Comparison of ENCODE assay signal across 1 cellular context in the genomic region with DNA sequence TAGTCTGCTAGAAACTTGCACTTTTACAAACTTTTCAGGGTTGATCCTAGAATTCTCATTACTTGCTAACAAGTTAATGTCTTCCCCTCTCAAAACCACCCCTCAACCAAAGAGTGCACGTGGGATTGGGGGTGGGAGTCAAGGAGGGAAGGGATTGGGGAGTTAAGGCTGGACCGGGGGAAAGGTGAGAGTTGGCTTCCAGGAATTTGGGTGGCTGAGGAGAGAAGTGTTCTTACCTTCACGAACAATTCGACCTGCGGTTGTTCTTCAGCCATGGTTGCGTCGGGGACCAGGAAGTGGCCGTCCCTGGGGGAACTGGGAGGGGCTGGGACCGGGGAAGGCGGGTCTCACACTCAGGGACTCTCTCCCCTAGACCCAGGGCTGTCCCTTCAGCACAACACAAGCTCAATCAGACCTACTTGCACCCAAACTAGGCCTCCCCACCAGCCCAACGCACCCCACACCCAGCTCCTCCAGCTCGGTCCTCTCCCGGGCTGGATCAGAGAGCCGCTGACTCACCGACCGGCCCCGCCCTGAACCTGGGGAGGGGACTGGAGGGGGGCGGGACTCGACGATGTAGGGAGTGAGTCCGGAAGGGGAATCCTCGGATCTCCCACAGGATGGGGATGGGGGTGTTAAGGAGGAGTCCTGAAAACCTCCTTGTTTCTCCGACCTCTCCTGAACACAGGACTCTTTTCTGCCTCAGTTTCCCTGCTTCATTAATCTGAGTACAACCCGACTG.
TF ChIP-seq lines count a peak whose summit lies in the region.

A gene (minus strand): TSS at position 505 of the 742 bp plus-strand sequence. CDS start 230 bp downstream, at position 275.

TF ChIP-seq in HepG2, 621 proteins besides CTCF, POLR2A, EP300 and RAD21 (continued from another document and continues in another):
- TF ChIP-seq, protein P1, sequence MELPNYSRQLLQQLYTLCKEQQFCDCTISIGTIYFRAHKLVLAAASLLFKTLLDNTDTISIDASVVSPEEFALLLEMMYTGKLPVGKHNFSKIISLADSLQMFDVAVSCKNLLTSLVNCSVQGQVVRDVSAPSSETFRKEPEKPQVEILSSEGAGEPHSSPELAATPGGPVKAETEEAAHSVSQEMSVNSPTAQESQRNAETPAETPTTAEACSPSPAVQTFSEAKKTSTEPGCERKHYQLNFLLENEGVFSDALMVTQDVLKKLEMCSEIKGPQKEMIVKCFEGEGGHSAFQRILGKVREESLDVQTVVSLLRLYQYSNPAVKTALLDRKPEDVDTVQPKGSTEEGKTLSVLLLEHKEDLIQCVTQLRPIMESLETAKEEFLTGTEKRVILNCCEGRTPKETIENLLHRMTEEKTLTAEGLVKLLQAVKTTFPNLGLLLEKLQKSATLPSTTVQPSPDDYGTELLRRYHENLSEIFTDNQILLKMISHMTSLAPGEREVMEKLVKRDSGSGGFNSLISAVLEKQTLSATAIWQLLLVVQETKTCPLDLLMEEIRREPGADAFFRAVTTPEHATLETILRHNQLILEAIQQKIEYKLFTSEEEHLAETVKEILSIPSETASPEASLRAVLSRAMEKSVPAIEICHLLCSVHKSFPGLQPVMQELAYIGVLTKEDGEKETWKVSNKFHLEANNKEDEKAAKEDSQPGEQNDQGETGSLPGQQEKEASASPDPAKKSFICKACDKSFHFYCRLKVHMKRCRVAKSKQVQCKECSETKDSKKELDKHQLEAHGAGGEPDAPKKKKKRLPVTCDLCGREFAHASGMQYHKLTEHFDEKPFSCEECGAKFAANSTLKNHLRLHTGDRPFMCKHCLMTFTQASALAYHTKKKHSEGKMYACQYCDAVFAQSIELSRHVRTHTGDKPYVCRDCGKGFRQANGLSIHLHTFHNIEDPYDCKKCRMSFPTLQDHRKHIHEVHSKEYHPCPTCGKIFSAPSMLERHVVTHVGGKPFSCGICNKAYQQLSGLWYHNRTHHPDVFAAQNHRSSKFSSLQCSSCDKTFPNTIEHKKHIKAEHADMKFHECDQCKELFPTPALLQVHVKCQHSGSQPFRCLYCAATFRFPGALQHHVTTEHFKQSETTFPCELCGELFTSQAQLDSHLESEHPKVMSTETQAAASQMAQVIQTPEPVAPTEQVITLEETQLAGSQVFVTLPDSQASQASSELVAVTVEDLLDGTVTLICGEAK (IDR thresholded peaks at IDR 0.05) = no peak
- TF ChIP-seq, protein P1 (CRISPR knock-in tag; IDR thresholded peaks at IDR 0.05) = peak; percentile 67
- TF ChIP-seq NFKB2 (CRISPR knock-in tag; IDR thresholded peaks at IDR 0.05; ENCODE audit: borderline replicate concordance) (peak; percentile 84; the same call in 1 of the 2 replicates), RARA (CRISPR knock-in tag; IDR thresholded peaks at IDR 0.05) (peak; percentile 68), KLF11 (CRISPR knock-in tag; IDR thresholded peaks at IDR 0.05) (peak; percentile 76; the same call in 1 of the 2 replicates), ETV6 (CRISPR knock-in tag; conservative IDR thresholded peaks at IDR 0.05) (peak; percentile 83), ZNF251 (CRISPR knock-in tag; IDR thresholded peaks at IDR 0.05) (no peak), SIX1 (CRISPR knock-in tag; IDR thresholded peaks at IDR 0.05; ENCODE audit: borderline replicate concordance) (0 out of 2 replicates have a peak, but pooled peaks have one; percentile 24), HNF4G (IDR thresholded peaks at IDR 0.05; ENCODE audit: borderline replicate concordance, low read depth, low read length) (peak; percentile 36; the same call in 1 of the 2 replicates), HNF4G (CRISPR knock-in tag; IDR thresholded peaks at IDR 0.05; ENCODE audit: borderline replicate concordance, low read depth) (peak; percentile 65; the same call in 1 of the 2 replicates), ZNF674 (CRISPR knock-in tag; IDR thresholded peaks at IDR 0.05; ENCODE audit: low read depth) (no peak), BCL6 (CRISPR knock-in tag; IDR thresholded peaks at IDR 0.05) (peak; percentile 69), ZNF607 (CRISPR knock-in tag; IDR thresholded peaks at IDR 0.05; ENCODE audit: borderline replicate concordance) (no peak; the same call in none of the 2 replicates), TGIF2 (CRISPR knock-in tag; IDR thresholded peaks at IDR 0.05) (peak; percentile 91), ZNF619 (CRISPR knock-in tag; IDR thresholded peaks at IDR 0.05) (0 out of 2 replicates have a peak, but pooled peaks have one; percentile 43)
- TF ChIP-seq, protein P2, sequence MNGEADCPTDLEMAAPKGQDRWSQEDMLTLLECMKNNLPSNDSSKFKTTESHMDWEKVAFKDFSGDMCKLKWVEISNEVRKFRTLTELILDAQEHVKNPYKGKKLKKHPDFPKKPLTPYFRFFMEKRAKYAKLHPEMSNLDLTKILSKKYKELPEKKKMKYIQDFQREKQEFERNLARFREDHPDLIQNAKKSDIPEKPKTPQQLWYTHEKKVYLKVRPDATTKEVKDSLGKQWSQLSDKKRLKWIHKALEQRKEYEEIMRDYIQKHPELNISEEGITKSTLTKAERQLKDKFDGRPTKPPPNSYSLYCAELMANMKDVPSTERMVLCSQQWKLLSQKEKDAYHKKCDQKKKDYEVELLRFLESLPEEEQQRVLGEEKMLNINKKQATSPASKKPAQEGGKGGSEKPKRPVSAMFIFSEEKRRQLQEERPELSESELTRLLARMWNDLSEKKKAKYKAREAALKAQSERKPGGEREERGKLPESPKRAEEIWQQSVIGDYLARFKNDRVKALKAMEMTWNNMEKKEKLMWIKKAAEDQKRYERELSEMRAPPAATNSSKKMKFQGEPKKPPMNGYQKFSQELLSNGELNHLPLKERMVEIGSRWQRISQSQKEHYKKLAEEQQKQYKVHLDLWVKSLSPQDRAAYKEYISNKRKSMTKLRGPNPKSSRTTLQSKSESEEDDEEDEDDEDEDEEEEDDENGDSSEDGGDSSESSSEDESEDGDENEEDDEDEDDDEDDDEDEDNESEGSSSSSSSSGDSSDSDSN (CRISPR knock-in tag; IDR thresholded peaks at IDR 0.05) = peak; percentile 64
- TF ChIP-seq, protein P3, sequence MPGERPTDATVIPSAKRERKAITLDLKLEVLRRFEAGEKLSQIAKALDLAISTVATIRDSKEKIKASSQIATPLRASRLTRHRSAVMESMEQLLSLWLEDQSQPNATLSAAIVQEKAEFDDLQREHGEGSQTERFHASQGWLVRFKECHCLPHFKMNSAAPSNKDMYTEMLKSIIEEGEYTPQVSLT (CRISPR knock-in tag; IDR thresholded peaks at IDR 0.05; ENCODE audit: borderline replicate concordance, low read depth) = no peak
- TF ChIP-seq, protein P4, sequence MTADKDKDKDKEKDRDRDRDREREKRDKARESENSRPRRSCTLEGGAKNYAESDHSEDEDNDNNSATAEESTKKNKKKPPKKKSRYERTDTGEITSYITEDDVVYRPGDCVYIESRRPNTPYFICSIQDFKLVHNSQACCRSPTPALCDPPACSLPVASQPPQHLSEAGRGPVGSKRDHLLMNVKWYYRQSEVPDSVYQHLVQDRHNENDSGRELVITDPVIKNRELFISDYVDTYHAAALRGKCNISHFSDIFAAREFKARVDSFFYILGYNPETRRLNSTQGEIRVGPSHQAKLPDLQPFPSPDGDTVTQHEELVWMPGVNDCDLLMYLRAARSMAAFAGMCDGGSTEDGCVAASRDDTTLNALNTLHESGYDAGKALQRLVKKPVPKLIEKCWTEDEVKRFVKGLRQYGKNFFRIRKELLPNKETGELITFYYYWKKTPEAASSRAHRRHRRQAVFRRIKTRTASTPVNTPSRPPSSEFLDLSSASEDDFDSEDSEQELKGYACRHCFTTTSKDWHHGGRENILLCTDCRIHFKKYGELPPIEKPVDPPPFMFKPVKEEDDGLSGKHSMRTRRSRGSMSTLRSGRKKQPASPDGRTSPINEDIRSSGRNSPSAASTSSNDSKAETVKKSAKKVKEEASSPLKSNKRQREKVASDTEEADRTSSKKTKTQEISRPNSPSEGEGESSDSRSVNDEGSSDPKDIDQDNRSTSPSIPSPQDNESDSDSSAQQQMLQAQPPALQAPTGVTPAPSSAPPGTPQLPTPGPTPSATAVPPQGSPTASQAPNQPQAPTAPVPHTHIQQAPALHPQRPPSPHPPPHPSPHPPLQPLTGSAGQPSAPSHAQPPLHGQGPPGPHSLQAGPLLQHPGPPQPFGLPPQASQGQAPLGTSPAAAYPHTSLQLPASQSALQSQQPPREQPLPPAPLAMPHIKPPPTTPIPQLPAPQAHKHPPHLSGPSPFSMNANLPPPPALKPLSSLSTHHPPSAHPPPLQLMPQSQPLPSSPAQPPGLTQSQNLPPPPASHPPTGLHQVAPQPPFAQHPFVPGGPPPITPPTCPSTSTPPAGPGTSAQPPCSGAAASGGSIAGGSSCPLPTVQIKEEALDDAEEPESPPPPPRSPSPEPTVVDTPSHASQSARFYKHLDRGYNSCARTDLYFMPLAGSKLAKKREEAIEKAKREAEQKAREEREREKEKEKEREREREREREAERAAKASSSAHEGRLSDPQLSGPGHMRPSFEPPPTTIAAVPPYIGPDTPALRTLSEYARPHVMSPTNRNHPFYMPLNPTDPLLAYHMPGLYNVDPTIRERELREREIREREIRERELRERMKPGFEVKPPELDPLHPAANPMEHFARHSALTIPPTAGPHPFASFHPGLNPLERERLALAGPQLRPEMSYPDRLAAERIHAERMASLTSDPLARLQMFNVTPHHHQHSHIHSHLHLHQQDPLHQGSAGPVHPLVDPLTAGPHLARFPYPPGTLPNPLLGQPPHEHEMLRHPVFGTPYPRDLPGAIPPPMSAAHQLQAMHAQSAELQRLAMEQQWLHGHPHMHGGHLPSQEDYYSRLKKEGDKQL (CRISPR knock-in tag; IDR thresholded peaks at IDR 0.05; ENCODE audit: low read depth) = peak; percentile 27; the same call in 1 of the 2 replicates
- TF ChIP-seq, protein P5, sequence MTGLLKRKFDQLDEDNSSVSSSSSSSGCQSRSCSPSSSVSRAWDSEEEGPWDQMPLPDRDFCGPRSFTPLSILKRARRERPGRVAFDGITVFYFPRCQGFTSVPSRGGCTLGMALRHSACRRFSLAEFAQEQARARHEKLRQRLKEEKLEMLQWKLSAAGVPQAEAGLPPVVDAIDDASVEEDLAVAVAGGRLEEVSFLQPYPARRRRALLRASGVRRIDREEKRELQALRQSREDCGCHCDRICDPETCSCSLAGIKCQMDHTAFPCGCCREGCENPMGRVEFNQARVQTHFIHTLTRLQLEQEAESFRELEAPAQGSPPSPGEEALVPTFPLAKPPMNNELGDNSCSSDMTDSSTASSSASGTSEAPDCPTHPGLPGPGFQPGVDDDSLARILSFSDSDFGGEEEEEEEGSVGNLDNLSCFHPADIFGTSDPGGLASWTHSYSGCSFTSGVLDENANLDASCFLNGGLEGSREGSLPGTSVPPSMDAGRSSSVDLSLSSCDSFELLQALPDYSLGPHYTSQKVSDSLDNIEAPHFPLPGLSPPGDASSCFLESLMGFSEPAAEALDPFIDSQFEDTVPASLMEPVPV (CRISPR knock-in tag; IDR thresholded peaks at IDR 0.05) = peak; percentile 79; the same call in 1 of the 2 replicates
- TF ChIP-seq, protein P6, sequence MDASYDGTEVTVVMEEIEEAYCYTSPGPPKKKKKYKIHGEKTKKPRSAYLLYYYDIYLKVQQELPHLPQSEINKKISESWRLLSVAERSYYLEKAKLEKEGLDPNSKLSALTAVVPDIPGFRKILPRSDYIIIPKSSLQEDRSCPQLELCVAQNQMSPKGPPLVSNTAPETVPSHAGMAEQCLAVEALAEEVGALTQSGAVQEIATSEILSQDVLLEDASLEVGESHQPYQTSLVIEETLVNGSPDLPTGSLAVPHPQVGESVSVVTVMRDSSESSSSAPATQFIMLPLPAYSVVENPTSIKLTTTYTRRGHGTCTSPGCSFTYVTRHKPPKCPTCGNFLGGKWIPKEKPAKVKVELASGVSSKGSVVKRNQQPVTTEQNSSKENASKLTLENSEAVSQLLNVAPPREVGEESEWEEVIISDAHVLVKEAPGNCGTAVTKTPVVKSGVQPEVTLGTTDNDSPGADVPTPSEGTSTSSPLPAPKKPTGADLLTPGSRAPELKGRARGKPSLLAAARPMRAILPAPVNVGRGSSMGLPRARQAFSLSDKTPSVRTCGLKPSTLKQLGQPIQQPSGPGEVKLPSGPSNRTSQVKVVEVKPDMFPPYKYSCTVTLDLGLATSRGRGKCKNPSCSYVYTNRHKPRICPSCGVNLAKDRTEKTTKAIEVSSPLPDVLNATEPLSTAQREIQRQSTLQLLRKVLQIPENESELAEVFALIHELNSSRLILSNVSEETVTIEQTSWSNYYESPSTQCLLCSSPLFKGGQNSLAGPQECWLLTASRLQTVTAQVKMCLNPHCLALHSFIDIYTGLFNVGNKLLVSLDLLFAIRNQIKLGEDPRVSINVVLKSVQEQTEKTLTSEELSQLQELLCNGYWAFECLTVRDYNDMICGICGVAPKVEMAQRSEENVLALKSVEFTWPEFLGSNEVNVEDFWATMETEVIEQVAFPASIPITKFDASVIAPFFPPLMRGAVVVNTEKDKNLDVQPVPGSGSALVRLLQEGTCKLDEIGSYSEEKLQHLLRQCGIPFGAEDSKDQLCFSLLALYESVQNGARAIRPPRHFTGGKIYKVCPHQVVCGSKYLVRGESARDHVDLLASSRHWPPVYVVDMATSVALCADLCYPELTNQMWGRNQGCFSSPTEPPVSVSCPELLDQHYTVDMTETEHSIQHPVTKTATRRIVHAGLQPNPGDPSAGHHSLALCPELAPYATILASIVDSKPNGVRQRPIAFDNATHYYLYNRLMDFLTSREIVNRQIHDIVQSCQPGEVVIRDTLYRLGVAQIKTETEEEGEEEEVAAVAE (CRISPR knock-in tag; IDR thresholded peaks at IDR 0.05; ENCODE audit: borderline replicate concordance) = peak; percentile 83; the same call in 1 of the 2 replicates
- TF ChIP-seq, protein P7, sequence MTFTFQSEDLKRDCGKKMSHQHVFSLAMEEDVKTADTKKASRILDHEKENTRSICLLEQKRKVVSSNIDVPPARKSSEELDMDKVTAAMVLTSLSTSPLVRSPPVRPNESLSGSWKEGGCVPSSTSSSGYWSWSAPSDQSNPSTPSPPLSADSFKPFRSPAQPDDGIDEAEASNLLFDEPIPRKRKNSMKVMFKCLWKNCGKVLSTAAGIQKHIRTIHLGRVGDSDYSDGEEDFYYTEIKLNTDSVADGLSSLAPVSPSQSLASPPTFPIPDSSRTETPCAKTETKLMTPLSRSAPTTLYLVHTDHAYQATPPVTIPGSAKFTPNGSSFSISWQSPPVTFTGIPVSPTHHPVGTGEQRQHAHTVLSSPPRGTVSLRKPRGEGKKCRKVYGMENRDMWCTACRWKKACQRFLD (CRISPR knock-in tag; IDR thresholded peaks at IDR 0.05; ENCODE audit: borderline replicate concordance) = peak; percentile 22; the same call in 1 of the 2 replicates
